ENCODE assay signal across 18 cellular contexts in genomic region chr1:14653461-14653960, GRCh38. TPM values are rescaled to one million over a fixed set of nuclear protein-coding genes. Genes with fewer than 3 reads are reported as not detected.
DNase-seq lines count a peak whose midpoint lies in the region; ATAC-seq and TF ChIP-seq lines count a peak whose summit lies in the region.
"Had no signal": no experiment of that assay in that cellular context is flagged by ENCODE, and none has a peak within 500 bp of the region (broad histone marks: within the 10 kb centered on the region; RNA-seq: fewer than 3 reads in every experiment).

No MANE protein-coding gene starts in this region.

- ATAC-seq in HG02840 (IDR thresholded peaks at IDR 0.05; ENCODE audit: low FRiP score, unreplicated experiment) (no peak), GM19035 (IDR thresholded peaks at IDR 0.05; ENCODE audit: unreplicated experiment) (no peak)

- H3K27ac ChIP-seq in breast epithelium (peak overlapping the region; percentile 25 to 57), coronary artery (no peak overlapping the region)
- H3K27ac ChIP-seq: 22Rv1, SJSA1 had no signal

- TF ChIP-seq CTCF in breast epithelium (IDR thresholded peaks at IDR 0.05) (no peak), fibroblast of villous mesenchyme (IDR thresholded peaks at IDR 0.05; ENCODE audit: insufficient read depth, low read depth, low read length) (no peak), coronary artery (IDR thresholded peaks at IDR 0.05) (no peak)

- intact Hi-C loops in breast epithelium (cut with DNase I; ENCODE audit: low total_unique reads) = no loop called here

- no peak for TF ChIP-seq POLR2A in breast epithelium (IDR thresholded peaks at IDR 0.05)

- peaks cover 0 to 3% of the 10 kb centered on the region in 2 donors for H3K4me1 ChIP-seq in breast epithelium
- H3K4me1 ChIP-seq: HAP-1 had no signal

- H3K4me3 ChIP-seq in MG63 (no peak overlapping the region), breast epithelium (no peak overlapping the region), fibroblast of villous mesenchyme (ENCODE audit: low read depth, low read length) (no peak overlapping the region), coronary artery (no peak overlapping the region)
- H3K4me3 ChIP-seq: HAP-1, SJSA1 had no signal

- H3K27me3 ChIP-seq in MG63 (no peaks in the 10 kb centered on the region), breast epithelium (no peaks in the 10 kb centered on the region)
- H3K27me3 ChIP-seq: SJSA1 had no signal

- DNase-seq in A172 (ENCODE audit: low spot score) (peak; percentile 37), MG63 (peak; percentile 63), breast epithelium (ENCODE audit: low spot score in 2 of 2) (no peak), fibroblast of villous mesenchyme (ENCODE audit: low read depth) (peak; percentile 4), H4 (ENCODE audit: low spot score) (no peak), coronary artery (ENCODE audit: low spot score) (no peak)
- DNase-seq: KBM-7, NCI-H1105, NCI-H146, NCI-H2029, NCI-H2227 treated with DMSO at 0.1 percent for 48 hours, NCI-H510A treated with DMSO at 0.1 percent for 48 hours, NCI-H748 treated with DMSO at 0.1 percent for 48 hours had no signal

- no peaks in the 10 kb centered on the region for H3K9me3 ChIP-seq in MG63
- no peaks in the 10 kb centered on the region for H3K9me3 ChIP-seq in breast epithelium
- H3K9me3 ChIP-seq: HAP-1, SJSA1 had no signal

- no peaks in the 10 kb centered on the region for H3K36me3 ChIP-seq in MG63
- no peaks in the 10 kb centered on the region for H3K36me3 ChIP-seq in breast epithelium
- H3K36me3 ChIP-seq: HAP-1, SJSA1 had no signal

RNA-seq across cellular contexts. Expression of gene KAZN, which starts 55.0 kb away (rescaled TPM):
- 1.7 and 2.1 TPM in 2 replicates for total RNA-seq in A172 (2014; rRNA removed; shearing (Covaris generic))
- 1.0 and 3.4 TPM in 2 replicates for total RNA-seq in MG63 (2014; rRNA removed; shearing (Covaris generic); ENCODE audit: low replicate concordance)
- total RNA-seq in breast epithelium (10 to 100 TPM; 12.2 to 16.4 (median 16.2) TPM), fibroblast of villous mesenchyme (8.6 and 10.6 TPM in 2 replicates)
- 0.51 and 1.6 TPM in 2 replicates for total RNA-seq in H4 (2014; rRNA removed; shearing (Covaris generic))

Comparison
In these comparisons a context has a peak if more than half of its experiments do, and no peak if none do; other contexts are left out.
1. DNase-seq: peak in A172 (single experiment), MG63 (single experiment) and fibroblast of villous mesenchyme (single experiment); none in breast epithelium (0 of 2), H4 (single experiment) and coronary artery (single experiment).
2. H3K27ac ChIP-seq: peak in breast epithelium (2 of 2); none in coronary artery (0 of 2).